25 cellular contexts compared by ENCODE assay signal in the genomic region with DNA sequence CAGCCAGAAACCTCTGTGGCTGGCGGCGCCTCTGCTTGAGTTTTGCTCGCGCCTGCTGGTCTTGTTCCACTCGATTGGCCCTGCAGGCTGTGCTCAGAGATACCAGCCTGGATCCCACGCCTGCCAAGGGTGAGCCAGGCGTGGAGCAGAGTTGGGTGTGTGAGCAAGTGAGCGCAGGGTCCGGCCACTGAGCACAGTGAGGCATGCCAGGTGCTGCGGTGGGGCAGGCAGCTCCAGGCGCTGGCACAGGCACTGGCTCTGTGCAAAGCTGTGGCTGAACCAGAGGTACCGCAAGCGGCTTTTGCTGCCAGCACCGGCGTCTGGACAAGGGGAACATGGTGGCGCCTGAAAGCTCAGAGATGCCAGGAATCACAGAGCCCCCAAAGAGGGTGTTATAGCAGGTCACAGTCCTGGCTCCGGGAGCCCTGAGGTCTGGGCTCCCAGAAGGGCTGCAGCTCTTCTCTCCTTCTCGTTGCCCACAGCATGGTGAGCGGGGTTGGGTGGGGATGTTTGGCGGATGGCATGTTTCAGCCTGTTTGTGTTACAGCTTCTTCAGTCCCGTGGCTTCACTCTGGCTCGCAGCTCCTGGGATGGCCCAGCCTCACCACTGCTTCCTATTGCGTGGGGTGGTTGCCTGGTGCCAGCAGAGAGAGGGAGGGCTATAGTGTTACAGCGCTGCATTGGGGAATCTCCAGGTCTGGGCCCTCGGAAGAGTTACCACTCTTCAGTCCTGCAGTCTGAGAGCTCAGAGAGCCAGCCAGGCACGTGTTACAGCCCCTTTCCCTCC.
DNase-seq lines count a peak whose midpoint lies in the region; ATAC-seq, FAIRE-seq and TF ChIP-seq lines count a peak whose summit lies in the region.
"Had no signal": no experiment of that assay in that cellular context is flagged by ENCODE, and none has a peak within 500 bp of the region (broad histone marks: within the 10 kb centered on the region; RNA-seq: fewer than 3 reads in every experiment).

No MANE protein-coding gene starts in this region.

- no peak overlapping the region for H3K4me3 ChIP-seq in MG63
- no peak overlapping the region for H3K4me3 ChIP-seq in bronchial epithelial cell (ENCODE audit: low read depth, low read length)
- H3K4me3 ChIP-seq in skin epidermis, result peak overlapping the region in 4 of 7 experiments; percentile 2 to 32 (median 9)
- H3K4me3 ChIP-seq: BLaER1, HAP-1, left lung had no signal

- no peak for TF ChIP-seq CTCF in bronchial epithelial cell (IDR thresholded peaks at IDR 0.05; ENCODE audit: insufficient read depth, low read length, severe bottlenecking)

- H3K36me3 ChIP-seq in MG63, result no peaks in the 10 kb centered on the region
- no peaks in the 10 kb centered on the region for H3K36me3 ChIP-seq in bronchial epithelial cell (ENCODE audit: control insufficient read depth, insufficient read depth, low read length)
- H3K36me3 ChIP-seq: BLaER1, HAP-1, left lung had no signal

- FAIRE-seq in bronchial epithelial cell (lab: Jason Lieb, UNC), result no peak
- FAIRE-seq: endometrium, G401.6 had no signal

- no peak for TF ChIP-seq POLR2A in erythroblast (IDR thresholded peaks at IDR 0.05; ENCODE audit: low read length)

- no peak overlapping the region for H3K4me3 Mint-ChIP-seq in naive thymus-derived CD8-positive, alpha-beta T cell
- H3K4me3 Mint-ChIP-seq: activated CD8-positive, alpha-beta T cell treated with anti-CD3 and anti-CD28 coated beads for 36 hours; activated naive CD8-positive, alpha-beta T cell; activated T-helper 17 cell treated with anti-CD3 and anti-CD28 coated beads, Interleukin-2, amount 50 U/mL, for 72 hours; dendritic cell treated with granulocyte-macrophage colony-stimulating factor and Interleukin-4, amounts not matched to agents 40 ng/mL and 50 ng/mL, for 4 days; naive thymus-derived CD4-positive, alpha-beta T cell; T-helper 17 cell had no signal

- H3K9me3 Mint-ChIP-seq in naive thymus-derived CD8-positive, alpha-beta T cell, result no peaks in the 10 kb centered on the region
- H3K9me3 Mint-ChIP-seq: activated CD8-positive, alpha-beta T cell treated with anti-CD3 and anti-CD28 coated beads for 36 hours; activated T-helper 17 cell treated with anti-CD3 and anti-CD28 coated beads, Interleukin-2, amount 50 U/mL, for 72 hours; dendritic cell treated with granulocyte-macrophage colony-stimulating factor and Interleukin-4, amounts not matched to agents 40 ng/mL and 50 ng/mL, for 4 days; naive thymus-derived CD4-positive, alpha-beta T cell had no signal

- DNase-seq in MG63 (peak; percentile 46), bronchial epithelial cell (ENCODE audit: low read depth) (peak; percentile 11), kidney tubule cell (ENCODE audit: low spot score) (peak; percentile 52), NCI-H510A treated with DMSO at 0.1 percent for 48 hours (lab: John Stamatoyannopoulos, UW) (no peak), erythroblast (lab: John Stamatoyannopoulos, UW) (no peak)
- DNase-seq in stimulated activated CD4-positive, alpha-beta T cell treated with anti-CD3 and anti-CD28 coated beads, Interleukin-2, amount 100 ng/mL, for 24 hours, result no peak
- DNase-seq in naive thymus-derived CD8-positive, alpha-beta T cell, result no peak
- DNase-seq: activated CD8-positive, alpha-beta T cell treated with anti-CD3 and anti-CD28 coated beads for 36 hours; aorta; DMS53; left lung; naive thymus-derived CD4-positive, alpha-beta T cell; NCI-H1105 treated with DMSO at 0.1 percent for 48 hours; NCI-H2081; SK-N-SH; stimulated activated CD4-positive, alpha-beta T cell treated with anti-CD3 and anti-CD28 coated beads, Interleukin-2, amount 100 ng/mL, for 48 hours; T-helper 17 cell had no signal

- H3K36me3 Mint-ChIP-seq in naive thymus-derived CD8-positive, alpha-beta T cell, result no peaks in the 10 kb centered on the region
- H3K36me3 Mint-ChIP-seq: activated naive CD8-positive, alpha-beta T cell; naive thymus-derived CD4-positive, alpha-beta T cell had no signal

- H3K27ac ChIP-seq in skin epidermis, result peak overlapping the region in 14 of 21 experiments; percentile 4 to 78 (median 57)
- H3K27ac ChIP-seq: BLaER1, left lung had no signal

- no peaks in the 10 kb centered on the region for H3K9me3 ChIP-seq in MG63
- H3K9me3 ChIP-seq: HAP-1, left lung, SK-N-SH had no signal

- ATAC-seq in naive thymus-derived CD8-positive, alpha-beta T cell, result no peak
- ATAC-seq: activated CD8-positive, alpha-beta T cell treated with anti-CD3 and anti-CD28 coated beads for 36 hours; activated T-helper 17 cell treated with anti-CD3 and anti-CD28 coated beads, Interleukin-2, amount 50 U/mL, for 72 hours; left lung; naive thymus-derived CD4-positive, alpha-beta T cell; T-helper 17 cell had no signal

- H3K4me1 Mint-ChIP-seq in naive thymus-derived CD8-positive, alpha-beta T cell, result peaks cover 0 to 3% (median 0%) of the 10 kb centered on the region in 4 donors
- H3K4me1 Mint-ChIP-seq: activated T-helper 17 cell treated with anti-CD3 and anti-CD28 coated beads, Interleukin-2, amount 50 U/mL, for 72 hours; T-helper 17 cell had no signal

- no peaks in the 10 kb centered on the region for H3K27me3 Mint-ChIP-seq in naive thymus-derived CD8-positive, alpha-beta T cell
- H3K27me3 Mint-ChIP-seq: activated CD8-positive, alpha-beta T cell treated with anti-CD3 and anti-CD28 coated beads for 36 hours; activated naive CD8-positive, alpha-beta T cell; activated T-helper 17 cell treated with anti-CD3 and anti-CD28 coated beads, Interleukin-2, amount 50 U/mL, for 72 hours; dendritic cell treated with granulocyte-macrophage colony-stimulating factor and Interleukin-4, amounts not matched to agents 40 ng/mL and 50 ng/mL, for 4 days; T-helper 17 cell had no signal

- H3K27ac Mint-ChIP-seq in naive thymus-derived CD8-positive, alpha-beta T cell, result no peak overlapping the region
- H3K27ac Mint-ChIP-seq: activated CD8-positive, alpha-beta T cell treated with anti-CD3 and anti-CD28 coated beads for 36 hours; activated naive CD8-positive, alpha-beta T cell; activated T-helper 17 cell treated with anti-CD3 and anti-CD28 coated beads, Interleukin-2, amount 50 U/mL, for 72 hours; dendritic cell treated with granulocyte-macrophage colony-stimulating factor and Interleukin-4, amounts not matched to agents 40 ng/mL and 50 ng/mL, for 4 days; naive thymus-derived CD4-positive, alpha-beta T cell; T-helper 17 cell had no signal

- H3K27me3 ChIP-seq in MG63, result no peaks in the 10 kb centered on the region
- no peaks in the 10 kb centered on the region for H3K27me3 ChIP-seq in bronchial epithelial cell (ENCODE audit: control insufficient read depth, insufficient read depth, low read length)
- H3K27me3 ChIP-seq: BLaER1, left lung had no signal

- POLR2A ChIA-PET in naive thymus-derived CD8-positive, alpha-beta T cell (lab: Charles Lee), result no interaction called here

Comparison
In these comparisons a context has a peak if more than half of its experiments do, and no peak if none do; other contexts are left out.
1. DNase-seq: peak in MG63 (single experiment), bronchial epithelial cell (single experiment) and kidney tubule cell (single experiment); none in stimulated activated CD4-positive, alpha-beta T cell treated with anti-CD3 and anti-CD28 coated beads, Interleukin-2, amount 100 ng/mL, for 24 hours (0 of 2), NCI-H510A treated with DMSO at 0.1 percent for 48 hours (single experiment), erythroblast (0 of 2) and naive thymus-derived CD8-positive, alpha-beta T cell (0 of 10).
2. H3K4me3 ChIP-seq: peak in skin epidermis (4 of 7); none in MG63 (single experiment) and bronchial epithelial cell (single experiment).